In the genomic region with DNA sequence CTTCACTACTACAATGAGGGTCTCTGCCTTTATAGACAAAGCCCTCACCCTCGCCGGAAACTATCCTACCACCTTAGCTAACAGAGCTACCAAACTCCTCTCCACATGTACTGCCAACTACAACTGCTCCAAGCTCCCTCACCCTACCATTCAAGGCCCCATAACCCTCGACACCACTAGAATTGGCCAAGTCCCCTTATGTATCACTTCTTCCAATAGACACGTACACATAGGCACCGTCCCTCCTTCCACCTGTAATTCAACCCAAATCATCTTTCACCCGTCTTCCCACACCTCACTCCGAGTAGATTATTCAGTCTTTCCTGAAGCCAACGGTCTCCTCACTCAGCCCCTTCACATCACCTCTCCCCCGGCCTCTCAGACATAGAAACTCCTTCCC, we compare ENCODE assay signal across 15 cellular contexts. TPM values are rescaled to one million over a fixed set of nuclear protein-coding genes. Genes with fewer than 3 reads are reported as not detected.
A peak's percentile ranks its signal among the peaks of the same experiment; 100 is the strongest.
DNase-seq lines count a peak whose midpoint lies in the region; ATAC-seq lines count a peak whose summit lies in the region.
"Had no signal": no experiment of that assay in that cellular context is flagged by ENCODE, and none has a peak within 500 bp of the region (broad histone marks: within the 10 kb centered on the region; RNA-seq: fewer than 3 reads in every experiment).

No MANE protein-coding gene starts in this region.

- H3K4me1 Mint-ChIP-seq in activated T-cell treated with anti-CD3 and anti-CD28 coated beads, Interleukin-2, amount 50 U/mL, for 72 hours (ENCODE audit: low read depth) = peaks cover 23% of the 10 kb centered on the region
- H3K4me1 Mint-ChIP-seq in stimulated activated naive CD8-positive, alpha-beta T cell treated with anti-CD3 and anti-CD28 coated beads, Interleukin-15, amount 100 ng/mL, for 72 hours = peaks cover 25% of the 10 kb centered on the region
- H3K4me1 Mint-ChIP-seq: B cell, GM23338 had no signal

- H3K36me3 ChIP-seq in Karpas-422 (ENCODE audit: insufficient read depth, low read length) = no peaks in the 10 kb centered on the region

- DNase-seq in activated T-cell treated with anti-CD3 and anti-CD28 coated beads, Interleukin-2, amount 50 U/mL, for 72 hours = no peak
- DNase-seq in activated T-cell treated with anti-CD3 and anti-CD28 coated beads, Interleukin-2, amount 50 U/mL, for 1 hour = no peak
- DNase-seq in Karpas-422 (peak; percentile 37), NCI-H524 (lab: John Stamatoyannopoulos, UW) (no peak)
- DNase-seq in stimulated activated naive CD8-positive, alpha-beta T cell treated with anti-CD3 and anti-CD28 coated beads, Interleukin-15, amount 100 ng/mL, for 72 hours = peak in 1 of 2 donors; percentile 48
- DNase-seq: C1 segment of cervical spinal cord; CD4-positive, alpha-beta T cell; COR-L47; DMS153; EL; H7 had no signal

- peaks cover 3 to 10% of the 10 kb centered on the region in 2 donors for H3K36me3 Mint-ChIP-seq in activated T-cell treated with anti-CD3 and anti-CD28 coated beads, Interleukin-2, amount 50 U/mL, for 72 hours (ENCODE audit: insufficient read depth in 2 of 2)

- H3K9me3 ChIP-seq in Karpas-422 (ENCODE audit: low read length) = no peaks in the 10 kb centered on the region
- H3K9me3 ChIP-seq in mononuclear cell (ENCODE audit: low read depth, low read length) = no peaks in the 10 kb centered on the region

- no peaks in the 10 kb centered on the region for H3K4me1 ChIP-seq in Karpas-422 (ENCODE audit: low read length)
- peaks cover 15% of the 10 kb centered on the region for H3K4me1 ChIP-seq in mononuclear cell (ENCODE audit: insufficient read depth, low read length)

- H3K27me3 Mint-ChIP-seq in activated T-cell treated with anti-CD3 and anti-CD28 coated beads, Interleukin-2, amount 50 U/mL, for 72 hours (ENCODE audit: low read depth) = no peaks in the 10 kb centered on the region
- no peaks in the 10 kb centered on the region for H3K27me3 Mint-ChIP-seq in stimulated activated naive CD8-positive, alpha-beta T cell treated with anti-CD3 and anti-CD28 coated beads, Interleukin-15, amount 100 ng/mL, for 72 hours
- H3K27me3 Mint-ChIP-seq: B cell; CD4-positive, alpha-beta T cell had no signal

- no peak overlapping the region for H3K4me2 ChIP-seq in Karpas-422 (ENCODE audit: low read depth, low read length, poor library complexity, severe bottlenecking)
- H3K4me2 ChIP-seq: GM23338 had no signal

- no peak overlapping the region for H3K9ac ChIP-seq in Karpas-422 (ENCODE audit: low read length)

- no peaks in the 10 kb centered on the region for H3K9me3 Mint-ChIP-seq in activated T-cell treated with anti-CD3 and anti-CD28 coated beads, Interleukin-2, amount 50 U/mL, for 72 hours
- H3K9me3 Mint-ChIP-seq in stimulated activated naive CD8-positive, alpha-beta T cell treated with anti-CD3 and anti-CD28 coated beads, Interleukin-15, amount 100 ng/mL, for 72 hours = peaks cover 0 to 8% of the 10 kb centered on the region in 2 donors
- H3K9me3 Mint-ChIP-seq: CD4-positive, alpha-beta T cell; GM23338 had no signal

- H3K27ac ChIP-seq in Karpas-422 (ENCODE audit: low read length) = no peak overlapping the region

- ATAC-seq in activated T-cell treated with anti-CD3 and anti-CD28 coated beads, Interleukin-2, amount 50 U/mL, for 72 hours (replicated peaks in 1 of 2) = peak; percentile 51 to 61
- ATAC-seq in stimulated activated naive CD8-positive, alpha-beta T cell treated with anti-CD3 and anti-CD28 coated beads, Interleukin-15, amount 100 ng/mL, for 72 hours = peak; percentile 46
- ATAC-seq in GM21360 (IDR thresholded peaks at IDR 0.05; ENCODE audit: unreplicated experiment) = no peak
- ATAC-seq: GM23338 had no signal

- no peaks in the 10 kb centered on the region for H4K20me1 ChIP-seq in Karpas-422 (ENCODE audit: insufficient read depth, low read depth, low read length)

- no peak overlapping the region for H3K4me3 Mint-ChIP-seq in activated T-cell treated with anti-CD3 and anti-CD28 coated beads, Interleukin-2, amount 50 U/mL, for 72 hours
- H3K4me3 Mint-ChIP-seq in stimulated activated naive CD8-positive, alpha-beta T cell treated with anti-CD3 and anti-CD28 coated beads, Interleukin-15, amount 100 ng/mL, for 72 hours = no peak overlapping the region
- H3K4me3 Mint-ChIP-seq: B cell; CD4-positive, alpha-beta T cell; GM23338 had no signal

- no peak overlapping the region for H2AFZ ChIP-seq in Karpas-422 (ENCODE audit: low read length)
- H2AFZ ChIP-seq: GM23338 had no signal

- H3K4me3 ChIP-seq in Karpas-422 (ENCODE audit: low read length) = no peak overlapping the region
- peak overlapping the region; percentile 6 for H3K4me3 ChIP-seq in mononuclear cell (ENCODE audit: low read length)
- H3K4me3 ChIP-seq: GM23338 had no signal

- H3K79me2 ChIP-seq in Karpas-422 (ENCODE audit: low read length) = no peaks in the 10 kb centered on the region

- H3K27me3 ChIP-seq in Karpas-422 (ENCODE audit: low read length) = no peaks in the 10 kb centered on the region
- no peaks in the 10 kb centered on the region for H3K27me3 ChIP-seq in mononuclear cell (ENCODE audit: insufficient read depth, low read length)

- H3K9me2 ChIP-seq in Karpas-422 (replicated peaks; ENCODE audit: insufficient read depth, low read length) = no peaks in the 10 kb centered on the region

- no peak overlapping the region for H3K27ac Mint-ChIP-seq in activated T-cell treated with anti-CD3 and anti-CD28 coated beads, Interleukin-2, amount 50 U/mL, for 72 hours
- no peak overlapping the region for H3K27ac Mint-ChIP-seq in stimulated activated naive CD8-positive, alpha-beta T cell treated with anti-CD3 and anti-CD28 coated beads, Interleukin-15, amount 100 ng/mL, for 72 hours
- H3K27ac Mint-ChIP-seq: B cell; CD4-positive, alpha-beta T cell; GM23338 had no signal

RNA-seq across cellular contexts. Expression of a gene that starts 19.7 kb away (rescaled TPM):
- 1 to 10 TPM; 1.6 to 2.5 TPM for total RNA-seq in activated T-cell treated with anti-CD3 and anti-CD28 coated beads, Interleukin-2, amount 50 U/mL, for 72 hours
- not detected in 2 replicates for total RNA-seq in Karpas-422 (2014; rRNA removed; shearing (Covaris generic); ENCODE audit: low replicate concordance)
- 0.63 TPM for total RNA-seq in mononuclear cell
- total RNA-seq: B cell, GM23338, H7 had no signal

RNA-seq across cellular contexts. Expression of a gene that starts 47.5 kb away (rescaled TPM):
- 1,000 to 10,000 TPM; 1,803 to 1,841 TPM for total RNA-seq in activated T-cell treated with anti-CD3 and anti-CD28 coated beads, Interleukin-2, amount 50 U/mL, for 72 hours
- 1,044 and 1,347 TPM in 2 replicates for total RNA-seq in Karpas-422 (2014; rRNA removed; shearing (Covaris generic); ENCODE audit: low replicate concordance)
- 370 TPM for total RNA-seq in mononuclear cell
